In genomic region chr11:61310749-61311148, GRCh38 we compare ENCODE assay signal across 6 cellular contexts. TPM values are rescaled to one million over a fixed set of nuclear protein-coding genes. Genes with fewer than 3 reads are reported as not detected.
"Had no signal": no experiment of that assay in that cellular context is flagged by ENCODE, and none has a peak within 500 bp of the region (broad histone marks: within the 10 kb centered on the region; RNA-seq: fewer than 3 reads in every experiment).

No MANE protein-coding gene starts in this region.

- DNase-seq: H9, HCEC 1CT, IMR-90, KBM-7 had no signal

- ATAC-seq: GM23338 had no signal

- H3K4me2 ChIP-seq: GM23338 had no signal

- H3K27ac Mint-ChIP-seq: GM23338, H9 had no signal

- H3K9me3 Mint-ChIP-seq: GM23338, H9 had no signal

- H3K4me3 Mint-ChIP-seq: GM23338, H9 had no signal

- H3K4me3 ChIP-seq: GM23338 had no signal

- H3K4me1 Mint-ChIP-seq: GM23338, H9 had no signal

RNA-seq across cellular contexts. Expression of gene VWCE, which starts 15.6 kb away (rescaled TPM):
- total RNA-seq: HT-29 had no signal
